ENCODE assay signal across 1 cellular context in the genomic region with DNA sequence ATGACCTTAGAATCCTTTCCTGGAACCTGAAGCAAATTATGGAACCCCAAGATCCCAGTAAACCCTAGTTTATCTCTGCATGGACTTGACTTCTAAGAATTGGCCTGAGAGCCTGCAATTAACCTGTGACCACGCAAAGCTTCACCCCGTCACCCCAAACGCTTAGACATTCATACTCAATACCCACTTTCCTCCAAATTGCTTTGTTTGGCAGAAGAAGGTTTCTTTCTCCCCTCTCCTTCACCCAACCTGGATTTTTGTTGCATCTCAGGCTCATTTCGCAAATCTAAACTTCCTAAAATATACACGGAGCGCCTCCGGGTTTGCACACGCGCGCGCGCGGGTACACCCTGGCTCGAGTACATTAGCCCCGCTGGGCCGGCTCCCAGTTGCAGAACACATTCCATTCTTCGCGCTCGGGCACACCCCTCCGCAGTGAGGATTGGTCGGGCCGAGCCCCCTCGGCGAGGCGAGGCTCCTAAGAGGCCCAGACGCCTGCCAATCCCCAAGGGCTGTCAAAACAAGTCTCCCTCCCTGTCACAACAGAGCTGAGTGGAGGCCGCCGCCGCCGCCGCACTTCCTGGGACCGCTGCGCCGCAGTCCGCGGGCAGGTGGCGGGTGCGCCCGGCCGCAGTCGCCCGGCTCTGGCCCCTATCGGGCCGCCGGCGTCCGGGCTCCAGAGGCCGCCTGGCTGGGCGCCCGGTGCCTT.
TF ChIP-seq lines count a peak whose summit lies in the region.

A gene (plus strand): TSS at position 545 of the 709 bp plus-strand sequence.

TF ChIP-seq in HepG2, 621 proteins besides CTCF, POLR2A, EP300 and RAD21 (continued from another document and continues in another):
- TF ChIP-seq, protein P1, sequence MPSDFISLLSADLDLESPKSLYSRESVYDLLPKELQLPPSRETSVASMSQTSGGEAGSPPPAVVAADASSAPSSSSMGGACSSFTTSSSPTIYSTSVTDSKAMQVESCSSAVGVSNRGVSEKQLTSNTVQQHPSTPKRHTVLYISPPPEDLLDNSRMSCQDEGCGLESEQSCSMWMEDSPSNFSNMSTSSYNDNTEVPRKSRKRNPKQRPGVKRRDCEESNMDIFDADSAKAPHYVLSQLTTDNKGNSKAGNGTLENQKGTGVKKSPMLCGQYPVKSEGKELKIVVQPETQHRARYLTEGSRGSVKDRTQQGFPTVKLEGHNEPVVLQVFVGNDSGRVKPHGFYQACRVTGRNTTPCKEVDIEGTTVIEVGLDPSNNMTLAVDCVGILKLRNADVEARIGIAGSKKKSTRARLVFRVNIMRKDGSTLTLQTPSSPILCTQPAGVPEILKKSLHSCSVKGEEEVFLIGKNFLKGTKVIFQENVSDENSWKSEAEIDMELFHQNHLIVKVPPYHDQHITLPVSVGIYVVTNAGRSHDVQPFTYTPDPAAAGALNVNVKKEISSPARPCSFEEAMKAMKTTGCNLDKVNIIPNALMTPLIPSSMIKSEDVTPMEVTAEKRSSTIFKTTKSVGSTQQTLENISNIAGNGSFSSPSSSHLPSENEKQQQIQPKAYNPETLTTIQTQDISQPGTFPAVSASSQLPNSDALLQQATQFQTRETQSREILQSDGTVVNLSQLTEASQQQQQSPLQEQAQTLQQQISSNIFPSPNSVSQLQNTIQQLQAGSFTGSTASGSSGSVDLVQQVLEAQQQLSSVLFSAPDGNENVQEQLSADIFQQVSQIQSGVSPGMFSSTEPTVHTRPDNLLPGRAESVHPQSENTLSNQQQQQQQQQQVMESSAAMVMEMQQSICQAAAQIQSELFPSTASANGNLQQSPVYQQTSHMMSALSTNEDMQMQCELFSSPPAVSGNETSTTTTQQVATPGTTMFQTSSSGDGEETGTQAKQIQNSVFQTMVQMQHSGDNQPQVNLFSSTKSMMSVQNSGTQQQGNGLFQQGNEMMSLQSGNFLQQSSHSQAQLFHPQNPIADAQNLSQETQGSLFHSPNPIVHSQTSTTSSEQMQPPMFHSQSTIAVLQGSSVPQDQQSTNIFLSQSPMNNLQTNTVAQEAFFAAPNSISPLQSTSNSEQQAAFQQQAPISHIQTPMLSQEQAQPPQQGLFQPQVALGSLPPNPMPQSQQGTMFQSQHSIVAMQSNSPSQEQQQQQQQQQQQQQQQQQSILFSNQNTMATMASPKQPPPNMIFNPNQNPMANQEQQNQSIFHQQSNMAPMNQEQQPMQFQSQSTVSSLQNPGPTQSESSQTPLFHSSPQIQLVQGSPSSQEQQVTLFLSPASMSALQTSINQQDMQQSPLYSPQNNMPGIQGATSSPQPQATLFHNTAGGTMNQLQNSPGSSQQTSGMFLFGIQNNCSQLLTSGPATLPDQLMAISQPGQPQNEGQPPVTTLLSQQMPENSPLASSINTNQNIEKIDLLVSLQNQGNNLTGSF (CRISPR knock-in tag; IDR thresholded peaks at IDR 0.05): no peak
- TF ChIP-seq PHF21A (CRISPR knock-in tag; IDR thresholded peaks at IDR 0.05): peak; percentile 54; the same call in 1 of the 2 replicates
- TF ChIP-seq ZFY (CRISPR knock-in tag; IDR thresholded peaks at IDR 0.05): peak; percentile 30; the same call in 1 of the 2 replicates
- TF ChIP-seq, protein P2, sequence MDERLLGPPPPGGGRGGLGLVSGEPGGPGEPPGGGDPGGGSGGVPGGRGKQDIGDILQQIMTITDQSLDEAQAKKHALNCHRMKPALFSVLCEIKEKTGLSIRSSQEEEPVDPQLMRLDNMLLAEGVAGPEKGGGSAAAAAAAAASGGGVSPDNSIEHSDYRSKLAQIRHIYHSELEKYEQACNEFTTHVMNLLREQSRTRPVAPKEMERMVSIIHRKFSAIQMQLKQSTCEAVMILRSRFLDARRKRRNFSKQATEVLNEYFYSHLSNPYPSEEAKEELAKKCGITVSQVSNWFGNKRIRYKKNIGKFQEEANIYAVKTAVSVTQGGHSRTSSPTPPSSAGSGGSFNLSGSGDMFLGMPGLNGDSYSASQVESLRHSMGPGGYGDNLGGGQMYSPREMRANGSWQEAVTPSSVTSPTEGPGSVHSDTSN (CRISPR knock-in tag; IDR thresholded peaks at IDR 0.05): peak; percentile 93
- TF ChIP-seq, protein P3, sequence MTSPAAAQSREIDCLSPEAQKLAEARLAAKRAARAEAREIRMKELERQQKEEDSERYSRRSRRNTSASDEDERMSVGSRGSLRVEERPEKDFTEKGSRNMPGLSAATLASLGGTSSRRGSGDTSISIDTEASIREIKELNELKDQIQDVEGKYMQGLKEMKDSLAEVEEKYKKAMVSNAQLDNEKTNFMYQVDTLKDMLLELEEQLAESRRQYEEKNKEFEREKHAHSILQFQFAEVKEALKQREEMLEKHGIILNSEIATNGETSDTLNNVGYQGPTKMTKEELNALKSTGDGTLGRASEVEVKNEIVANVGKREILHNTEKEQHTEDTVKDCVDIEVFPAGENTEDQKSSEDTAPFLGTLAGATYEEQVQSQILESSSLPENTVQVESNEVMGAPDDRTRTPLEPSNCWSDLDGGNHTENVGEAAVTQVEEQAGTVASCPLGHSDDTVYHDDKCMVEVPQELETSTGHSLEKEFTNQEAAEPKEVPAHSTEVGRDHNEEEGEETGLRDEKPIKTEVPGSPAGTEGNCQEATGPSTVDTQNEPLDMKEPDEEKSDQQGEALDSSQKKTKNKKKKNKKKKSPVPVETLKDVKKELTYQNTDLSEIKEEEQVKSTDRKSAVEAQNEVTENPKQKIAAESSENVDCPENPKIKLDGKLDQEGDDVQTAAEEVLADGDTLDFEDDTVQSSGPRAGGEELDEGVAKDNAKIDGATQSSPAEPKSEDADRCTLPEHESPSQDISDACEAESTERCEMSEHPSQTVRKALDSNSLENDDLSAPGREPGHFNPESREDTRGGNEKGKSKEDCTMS (CRISPR knock-in tag; conservative IDR thresholded peaks at IDR 0.05): no peak
- TF ChIP-seq SATB2 (CRISPR knock-in tag; IDR thresholded peaks at IDR 0.05): 0 out of 2 replicates have a peak, but pooled peaks have one; percentile 32
- TF ChIP-seq, protein P4, sequence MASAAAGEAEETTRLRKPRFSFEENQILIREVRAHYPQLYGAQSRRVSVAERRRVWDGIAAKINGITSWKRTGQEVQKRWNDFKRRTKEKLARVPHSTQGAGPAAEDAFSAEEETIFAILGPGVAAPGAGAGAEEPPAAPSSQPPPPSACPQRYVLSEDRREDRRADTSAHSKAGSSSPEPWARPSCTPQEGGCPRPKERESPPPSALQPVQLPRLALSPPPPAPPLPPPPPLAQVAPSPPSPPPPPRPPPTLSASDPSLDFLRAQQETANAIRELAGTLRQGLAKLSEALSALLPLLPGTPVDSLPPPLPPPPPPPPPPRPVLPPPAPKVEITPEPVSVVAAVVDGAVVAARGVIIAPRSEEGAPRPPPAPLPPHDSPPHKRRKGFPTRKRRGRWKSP (CRISPR knock-in tag; IDR thresholded peaks at IDR 0.05): peak; percentile 86; the same call in 1 of the 2 replicates
- TF ChIP-seq KDM2A (CRISPR knock-in tag; IDR thresholded peaks at IDR 0.05; ENCODE audit: borderline replicate concordance, low read depth): peak; percentile 57; the same call in 1 of the 2 replicates
- TF ChIP-seq JUN (CRISPR knock-in tag; IDR thresholded peaks at IDR 0.05): no peak
- no peak for TF ChIP-seq PRPF4 (IDR thresholded peaks at IDR 0.05; ENCODE audit: low read depth, low read length, poor library complexity, severe bottlenecking)
- 0 out of 2 replicates have a peak, but pooled peaks have one; percentile 57 for TF ChIP-seq NFKB2 (CRISPR knock-in tag; IDR thresholded peaks at IDR 0.05; ENCODE audit: borderline replicate concordance)
- peak; percentile 78; the same call in 1 of the 2 replicates for TF ChIP-seq MEIS2 (CRISPR knock-in tag; IDR thresholded peaks at IDR 0.05)
- TF ChIP-seq ATF7-NPFF (CRISPR knock-in tag; IDR thresholded peaks at IDR 0.05; ENCODE audit: low read depth): 0 out of 2 replicates have a peak, but pooled peaks have one; percentile 18
- TF ChIP-seq ZNF235 (CRISPR knock-in tag; IDR thresholded peaks at IDR 0.05; ENCODE audit: borderline replicate concordance): no peak
- TF ChIP-seq, protein P5, sequence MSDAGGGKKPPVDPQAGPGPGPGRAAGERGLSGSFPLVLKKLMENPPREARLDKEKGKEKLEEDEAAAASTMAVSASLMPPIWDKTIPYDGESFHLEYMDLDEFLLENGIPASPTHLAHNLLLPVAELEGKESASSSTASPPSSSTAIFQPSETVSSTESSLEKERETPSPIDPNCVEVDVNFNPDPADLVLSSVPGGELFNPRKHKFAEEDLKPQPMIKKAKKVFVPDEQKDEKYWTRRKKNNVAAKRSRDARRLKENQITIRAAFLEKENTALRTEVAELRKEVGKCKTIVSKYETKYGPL (CRISPR knock-in tag; IDR thresholded peaks at IDR 0.05): no peak
- TF ChIP-seq, protein P6, sequence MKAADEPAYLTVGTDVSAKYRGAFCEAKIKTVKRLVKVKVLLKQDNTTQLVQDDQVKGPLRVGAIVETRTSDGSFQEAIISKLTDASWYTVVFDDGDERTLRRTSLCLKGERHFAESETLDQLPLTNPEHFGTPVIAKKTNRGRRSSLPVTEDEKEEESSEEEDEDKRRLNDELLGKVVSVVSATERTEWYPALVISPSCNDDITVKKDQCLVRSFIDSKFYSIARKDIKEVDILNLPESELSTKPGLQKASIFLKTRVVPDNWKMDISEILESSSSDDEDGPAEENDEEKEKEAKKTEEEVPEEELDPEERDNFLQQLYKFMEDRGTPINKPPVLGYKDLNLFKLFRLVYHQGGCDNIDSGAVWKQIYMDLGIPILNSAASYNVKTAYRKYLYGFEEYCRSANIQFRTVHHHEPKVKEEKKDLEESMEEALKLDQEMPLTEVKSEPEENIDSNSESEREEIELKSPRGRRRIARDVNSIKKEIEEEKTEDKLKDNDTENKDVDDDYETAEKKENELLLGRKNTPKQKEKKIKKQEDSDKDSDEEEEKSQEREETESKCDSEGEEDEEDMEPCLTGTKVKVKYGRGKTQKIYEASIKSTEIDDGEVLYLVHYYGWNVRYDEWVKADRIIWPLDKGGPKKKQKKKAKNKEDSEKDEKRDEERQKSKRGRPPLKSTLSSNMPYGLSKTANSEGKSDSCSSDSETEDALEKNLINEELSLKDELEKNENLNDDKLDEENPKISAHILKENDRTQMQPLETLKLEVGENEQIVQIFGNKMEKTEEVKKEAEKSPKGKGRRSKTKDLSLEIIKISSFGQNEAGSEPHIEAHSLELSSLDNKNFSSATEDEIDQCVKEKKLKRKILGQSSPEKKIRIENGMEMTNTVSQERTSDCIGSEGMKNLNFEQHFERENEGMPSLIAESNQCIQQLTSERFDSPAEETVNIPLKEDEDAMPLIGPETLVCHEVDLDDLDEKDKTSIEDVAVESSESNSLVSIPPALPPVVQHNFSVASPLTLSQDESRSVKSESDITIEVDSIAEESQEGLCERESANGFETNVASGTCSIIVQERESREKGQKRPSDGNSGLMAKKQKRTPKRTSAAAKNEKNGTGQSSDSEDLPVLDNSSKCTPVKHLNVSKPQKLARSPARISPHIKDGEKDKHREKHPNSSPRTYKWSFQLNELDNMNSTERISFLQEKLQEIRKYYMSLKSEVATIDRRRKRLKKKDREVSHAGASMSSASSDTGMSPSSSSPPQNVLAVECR (CRISPR knock-in tag; IDR thresholded peaks at IDR 0.05; ENCODE audit: borderline replicate concordance): peak; percentile 72; the same call in 1 of the 2 replicates
- TF ChIP-seq SP1 (IDR thresholded peaks at IDR 0.05): no peak
- TF ChIP-seq SP1 (CRISPR knock-in tag; IDR thresholded peaks at IDR 0.05): no peak
- 0 out of 2 replicates have a peak, but pooled peaks have one; percentile 19 for TF ChIP-seq MYC (CRISPR knock-in tag; IDR thresholded peaks at IDR 0.05; ENCODE audit: borderline replicate concordance)
- TF ChIP-seq SPEN (CRISPR knock-in tag; IDR thresholded peaks at IDR 0.05; ENCODE audit: low read depth): peak; percentile 33; the same call in 1 of the 2 replicates
- no peak for TF ChIP-seq NONO (IDR thresholded peaks at IDR 0.05)
- TF ChIP-seq NONO (CRISPR knock-in tag; conservative IDR thresholded peaks at IDR 0.05): 0 out of 2 replicates have a peak, but pooled peaks have one; percentile 17
- TF ChIP-seq NRL (CRISPR knock-in tag; IDR thresholded peaks at IDR 0.05; ENCODE audit: borderline replicate concordance): no peak
- peak; percentile 50; the same call in 1 of the 2 replicates for TF ChIP-seq ZFP90 (CRISPR knock-in tag; IDR thresholded peaks at IDR 0.05; ENCODE audit: borderline replicate concordance)
- TF ChIP-seq PAX8 (CRISPR knock-in tag; IDR thresholded peaks at IDR 0.05; ENCODE audit: borderline replicate concordance): no peak
- TF ChIP-seq, protein P7, sequence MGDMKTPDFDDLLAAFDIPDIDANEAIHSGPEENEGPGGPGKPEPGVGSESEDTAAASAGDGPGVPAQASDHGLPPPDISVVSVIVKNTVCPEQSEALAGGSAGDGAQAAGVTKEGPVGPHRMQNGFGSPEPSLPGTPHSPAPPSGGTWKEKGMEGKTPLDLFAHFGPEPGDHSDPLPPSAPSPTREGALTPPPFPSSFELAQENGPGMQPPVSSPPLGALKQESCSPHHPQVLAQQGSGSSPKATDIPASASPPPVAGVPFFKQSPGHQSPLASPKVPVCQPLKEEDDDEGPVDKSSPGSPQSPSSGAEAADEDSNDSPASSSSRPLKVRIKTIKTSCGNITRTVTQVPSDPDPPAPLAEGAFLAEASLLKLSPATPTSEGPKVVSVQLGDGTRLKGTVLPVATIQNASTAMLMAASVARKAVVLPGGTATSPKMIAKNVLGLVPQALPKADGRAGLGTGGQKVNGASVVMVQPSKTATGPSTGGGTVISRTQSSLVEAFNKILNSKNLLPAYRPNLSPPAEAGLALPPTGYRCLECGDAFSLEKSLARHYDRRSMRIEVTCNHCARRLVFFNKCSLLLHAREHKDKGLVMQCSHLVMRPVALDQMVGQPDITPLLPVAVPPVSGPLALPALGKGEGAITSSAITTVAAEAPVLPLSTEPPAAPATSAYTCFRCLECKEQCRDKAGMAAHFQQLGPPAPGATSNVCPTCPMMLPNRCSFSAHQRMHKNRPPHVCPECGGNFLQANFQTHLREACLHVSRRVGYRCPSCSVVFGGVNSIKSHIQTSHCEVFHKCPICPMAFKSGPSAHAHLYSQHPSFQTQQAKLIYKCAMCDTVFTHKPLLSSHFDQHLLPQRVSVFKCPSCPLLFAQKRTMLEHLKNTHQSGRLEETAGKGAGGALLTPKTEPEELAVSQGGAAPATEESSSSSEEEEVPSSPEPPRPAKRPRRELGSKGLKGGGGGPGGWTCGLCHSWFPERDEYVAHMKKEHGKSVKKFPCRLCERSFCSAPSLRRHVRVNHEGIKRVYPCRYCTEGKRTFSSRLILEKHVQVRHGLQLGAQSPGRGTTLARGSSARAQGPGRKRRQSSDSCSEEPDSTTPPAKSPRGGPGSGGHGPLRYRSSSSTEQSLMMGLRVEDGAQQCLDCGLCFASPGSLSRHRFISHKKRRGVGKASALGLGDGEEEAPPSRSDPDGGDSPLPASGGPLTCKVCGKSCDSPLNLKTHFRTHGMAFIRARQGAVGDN (CRISPR knock-in tag; IDR thresholded peaks at IDR 0.05): peak; percentile 41; the same call in 1 of the 2 replicates
- peak; percentile 92; the same call in 1 of the 2 replicates for TF ChIP-seq TGIF2 (CRISPR knock-in tag; IDR thresholded peaks at IDR 0.05)
- TF ChIP-seq SIN3A (IDR thresholded peaks at IDR 0.05; ENCODE audit: borderline replicate concordance, low read depth, low read length): peak; percentile 81
